ENCODE assay signal across 13 cellular contexts in genomic region chr1:6956488-6957159, GRCh38.
DNase-seq lines count a peak whose midpoint lies in the region; ATAC-seq and TF ChIP-seq lines count a peak whose summit lies in the region.
"Had no signal": no experiment of that assay in that cellular context is flagged by ENCODE, and none has a peak within 500 bp of the region (broad histone marks: within the 10 kb centered on the region; RNA-seq: fewer than 3 reads in every experiment).

No MANE protein-coding gene starts in this region.

- intact Hi-C loops in left colon (cut with DNase I, micrococcal nuclease) = no loop called here
- intact Hi-C loops in activated CD4-positive, alpha-beta memory T cell treated with anti-CD3 and anti-CD28 coated beads for 36 hours (cut with micrococcal nuclease) = no loop called here
- intact Hi-C loops in activated T-helper 2 cell treated with anti-CD3 and anti-CD28 coated beads, Interferon-gamma antibody, Interleukin-2, Interleukin-4, amounts not matched to agents 10 μg/mL and 5 μg/mL and 100 μg/mL, durations not matched to agents 14 hours and 24 hours and 36 hours (cut with micrococcal nuclease) = no loop called here

- H3K27ac Mint-ChIP-seq in activated CD4-positive, alpha-beta memory T cell treated with anti-CD3 and anti-CD28 coated beads for 36 hours = no peak overlapping the region
- H3K27ac Mint-ChIP-seq in activated T-helper 2 cell treated with anti-CD3 and anti-CD28 coated beads, Interferon-gamma antibody, Interleukin-2, Interleukin-4, amounts not matched to agents 10 μg/mL and 5 μg/mL and 100 μg/mL, durations not matched to agents 14 hours and 24 hours and 36 hours = no peak overlapping the region
- H3K27ac Mint-ChIP-seq: activated naive CD4-positive, alpha-beta T cell treated with anti-CD3 and anti-CD28 coated beads, Interleukin-2, amount 10 ng/mL, durations not matched to agents 7 days and 5 days; progenitor cell of endocrine pancreas had no signal

- POLR2A ChIA-PET in activated CD4-positive, alpha-beta memory T cell treated with anti-CD3 and anti-CD28 coated beads for 36 hours (lab: Charles Lee) = interaction anchor here (0.6 kb wide), 1 partner anchor 376 kb away, joined by 3 read pairs; no protein-coding TSS in a partner anchor

- no peaks in the 10 kb centered on the region for H3K4me1 Mint-ChIP-seq in activated CD4-positive, alpha-beta memory T cell treated with anti-CD3 and anti-CD28 coated beads for 36 hours (ENCODE audit: low read depth)
- H3K4me1 Mint-ChIP-seq in activated T-helper 2 cell treated with anti-CD3 and anti-CD28 coated beads, Interferon-gamma antibody, Interleukin-2, Interleukin-4, amounts not matched to agents 10 μg/mL and 5 μg/mL and 100 μg/mL, durations not matched to agents 14 hours and 24 hours and 36 hours (ENCODE audit: low read depth) = no peaks in the 10 kb centered on the region
- H3K4me1 Mint-ChIP-seq: activated naive CD4-positive, alpha-beta T cell treated with anti-CD3 and anti-CD28 coated beads, Interleukin-2, amount 10 ng/mL, durations not matched to agents 7 days and 5 days had no signal

- no peak for TF ChIP-seq CTCF in VCaP (conservative IDR thresholded peaks at IDR 0.05)

- peak; percentile 73 for DNase-seq in ELF-1 (ENCODE audit: low read depth, low spot score)
- DNase-seq in NCI-H187 (lab: John Stamatoyannopoulos, UW) = peak; percentile 76 to 80
- DNase-seq in left colon = no peak
- DNase-seq in activated CD4-positive, alpha-beta memory T cell treated with anti-CD3 and anti-CD28 coated beads for 36 hours = no peak
- DNase-seq in activated T-helper 2 cell treated with anti-CD3 and anti-CD28 coated beads, Interferon-gamma antibody, Interleukin-2, Interleukin-4, amounts not matched to agents 10 μg/mL and 5 μg/mL and 100 μg/mL, durations not matched to agents 14 hours and 24 hours and 36 hours (ENCODE audit: low spot score) = no peak
- DNase-seq: activated naive CD4-positive, alpha-beta T cell treated with anti-CD3 and anti-CD28 coated beads, Interleukin-2, amount 10 ng/mL, durations not matched to agents 7 days and 5 days had no signal

- no peaks in the 10 kb centered on the region for H3K36me3 Mint-ChIP-seq in activated CD4-positive, alpha-beta memory T cell treated with anti-CD3 and anti-CD28 coated beads for 36 hours
- no peaks in the 10 kb centered on the region for H3K36me3 Mint-ChIP-seq in activated T-helper 2 cell treated with anti-CD3 and anti-CD28 coated beads, Interferon-gamma antibody, Interleukin-2, Interleukin-4, amounts not matched to agents 10 μg/mL and 5 μg/mL and 100 μg/mL, durations not matched to agents 14 hours and 24 hours and 36 hours (ENCODE audit: low read depth)
- H3K36me3 Mint-ChIP-seq: activated naive CD4-positive, alpha-beta T cell treated with anti-CD3 and anti-CD28 coated beads, Interleukin-2, amount 10 ng/mL, durations not matched to agents 7 days and 5 days; brain had no signal

- CTCF ChIA-PET in activated CD4-positive, alpha-beta memory T cell treated with anti-CD3 and anti-CD28 coated beads for 36 hours (lab: Charles Lee) = no interaction called here

- peak; percentile 84 for ATAC-seq in left colon
- ATAC-seq in GM21447 (IDR thresholded peaks at IDR 0.05; ENCODE audit: unreplicated experiment) = no peak
- no peak for ATAC-seq in HG02852 (IDR thresholded peaks at IDR 0.05; ENCODE audit: unreplicated experiment)

- no peak overlapping the region for H3K4me3 Mint-ChIP-seq in activated CD4-positive, alpha-beta memory T cell treated with anti-CD3 and anti-CD28 coated beads for 36 hours
- no peak overlapping the region for H3K4me3 Mint-ChIP-seq in activated T-helper 2 cell treated with anti-CD3 and anti-CD28 coated beads, Interferon-gamma antibody, Interleukin-2, Interleukin-4, amounts not matched to agents 10 μg/mL and 5 μg/mL and 100 μg/mL, durations not matched to agents 14 hours and 24 hours and 36 hours (ENCODE audit: low read depth)
- H3K4me3 Mint-ChIP-seq: activated naive CD4-positive, alpha-beta T cell treated with anti-CD3 and anti-CD28 coated beads, Interleukin-2, amount 10 ng/mL, durations not matched to agents 7 days and 5 days; brain had no signal

- H3K9me3 Mint-ChIP-seq in activated CD4-positive, alpha-beta memory T cell treated with anti-CD3 and anti-CD28 coated beads for 36 hours = no peaks in the 10 kb centered on the region
- H3K9me3 Mint-ChIP-seq in activated T-helper 2 cell treated with anti-CD3 and anti-CD28 coated beads, Interferon-gamma antibody, Interleukin-2, Interleukin-4, amounts not matched to agents 10 μg/mL and 5 μg/mL and 100 μg/mL, durations not matched to agents 14 hours and 24 hours and 36 hours = no peaks in the 10 kb centered on the region
- H3K9me3 Mint-ChIP-seq: activated naive CD4-positive, alpha-beta T cell treated with anti-CD3 and anti-CD28 coated beads, Interleukin-2, amount 10 ng/mL, durations not matched to agents 7 days and 5 days had no signal

- H3K27me3 Mint-ChIP-seq in activated CD4-positive, alpha-beta memory T cell treated with anti-CD3 and anti-CD28 coated beads for 36 hours = peaks cover under 1% of the 10 kb centered on the region
- peaks cover 4% of the 10 kb centered on the region for H3K27me3 Mint-ChIP-seq in activated T-helper 2 cell treated with anti-CD3 and anti-CD28 coated beads, Interferon-gamma antibody, Interleukin-2, Interleukin-4, amounts not matched to agents 10 μg/mL and 5 μg/mL and 100 μg/mL, durations not matched to agents 14 hours and 24 hours and 36 hours (ENCODE audit: low read depth)
- H3K27me3 Mint-ChIP-seq: brain, progenitor cell of endocrine pancreas had no signal

- H3K27ac ChIP-seq in VCaP = peak overlapping the region; percentile 95
- H3K27ac ChIP-seq: SK-N-MC, thoracic aorta had no signal

Comparison
In these comparisons a context has a peak if more than half of its experiments do, and no peak if none do; other contexts are left out.
1. DNase-seq: peak in ELF-1 (single experiment) and NCI-H187 (2 of 2); none in left colon (0 of 2), activated CD4-positive, alpha-beta memory T cell treated with anti-CD3 and anti-CD28 coated beads for 36 hours (single experiment) and activated T-helper 2 cell treated with anti-CD3 and anti-CD28 coated beads, Interferon-gamma antibody, Interleukin-2, Interleukin-4, amounts not matched to agents 10 μg/mL and 5 μg/mL and 100 μg/mL, durations not matched to agents 14 hours and 24 hours and 36 hours (single experiment).